ENCODE assay signal across 9 cellular contexts in genomic region chr6:48979806-48980205, GRCh38.
"Had no signal": no experiment of that assay in that cellular context is flagged by ENCODE, and none has a peak within 500 bp of the region (broad histone marks: within the 10 kb centered on the region; RNA-seq: fewer than 3 reads in every experiment).

No MANE protein-coding gene starts in this region.

- H3K4me1 ChIP-seq: HAP-1 had no signal

- H3K27me3 Mint-ChIP-seq: IgD-negative memory B cell had no signal

- H3K36me3 Mint-ChIP-seq: IgD-negative memory B cell had no signal

- H2AFZ ChIP-seq: GM23248 had no signal

- H3K9me3 ChIP-seq: HAP-1 had no signal

- ATAC-seq: HCT116 had no signal

- H3K27ac ChIP-seq: GM23248, KMS-11 had no signal

- H3K36me3 ChIP-seq: HAP-1 had no signal

- H3K27ac Mint-ChIP-seq: HFFc6, IgD-negative memory B cell had no signal

- H3K4me2 ChIP-seq: KMS-11 had no signal

- DNase-seq: GM23248, GOT3, H7, HFFc6, KBM-7 had no signal

- H3K4me3 ChIP-seq: GM23248, HAP-1 had no signal

- H3K4me1 Mint-ChIP-seq: IgD-negative memory B cell had no signal

- H3K4me3 Mint-ChIP-seq: HFFc6, IgD-negative memory B cell had no signal
